ENCODE assay signal across 8 cellular contexts in the genomic region with DNA sequence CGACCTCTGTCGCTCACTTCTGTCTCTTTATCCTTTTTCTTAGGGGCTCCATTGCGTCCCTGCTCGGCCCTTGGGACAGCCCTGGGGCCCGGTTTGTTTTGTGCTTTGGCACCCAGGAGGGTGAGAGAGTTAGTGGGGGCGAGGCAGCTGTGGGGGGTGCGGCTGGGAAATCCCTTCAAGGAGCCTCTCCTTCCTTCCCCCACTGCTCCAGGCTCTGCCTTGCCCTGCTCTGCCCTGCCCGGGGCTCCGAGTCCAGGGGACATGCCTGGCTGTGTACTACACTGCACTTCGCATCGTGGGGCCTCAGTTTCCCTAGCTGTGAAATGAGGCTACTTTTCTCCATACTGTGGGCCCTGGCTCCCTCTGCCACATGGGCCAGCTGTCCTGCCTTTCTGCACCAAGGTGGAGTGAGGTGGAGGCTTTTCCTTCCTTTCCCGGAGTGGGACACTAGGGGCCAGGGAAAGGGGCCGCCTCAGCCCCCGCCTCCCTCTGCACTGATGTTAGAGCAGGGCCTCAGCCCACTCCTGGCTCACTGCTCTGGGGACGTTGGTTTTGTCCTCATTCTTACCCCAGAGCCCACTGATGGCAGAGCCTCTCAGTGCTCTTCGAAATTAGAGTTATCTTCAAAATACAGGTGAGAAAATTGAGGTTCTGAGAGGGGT. TPM values are rescaled to one million over a fixed set of nuclear protein-coding genes. Genes with fewer than 3 reads are reported as not detected.
DNase-seq lines count a peak whose midpoint lies in the region; ATAC-seq and TF ChIP-seq lines count a peak whose summit lies in the region.

No MANE protein-coding gene starts in this region.

- peak overlapping the region in 7 of 12 donors; percentile 15 to 65 (median 52) for H3K27ac ChIP-seq in heart left ventricle
- H3K27ac ChIP-seq in mammary epithelial cell (ENCODE audit: insufficient read depth, low read depth, low read length), result peak overlapping the region; percentile 43
- peak overlapping the region; percentile 45 for H3K27ac ChIP-seq in mesodermal cell (ENCODE audit: low read depth, low read length, severe bottlenecking)
- H3K27ac ChIP-seq in uterus, result peak overlapping the region; percentile 72 to 82

- H3K79me2 ChIP-seq in mammary epithelial cell (ENCODE audit: insufficient read depth, low read length), result peaks cover 56% of the 10 kb centered on the region

- dilution Hi-C loops in mammary epithelial cell (cut with HindIII; ENCODE audit: low sequenced_read_pairs), result loop anchor here (5.0 kb wide), 1 partner anchor 89 kb away; no protein-coding TSS in a partner anchor

- H3K4me3 ChIP-seq in heart left ventricle, result peak overlapping the region; percentile 33 to 91 (median 66)
- H3K4me3 ChIP-seq in mammary epithelial cell (replicated peaks in 1 of 3; ENCODE audit: insufficient read depth in 1 of 3, low read depth in 2 of 3, low read length in 3 of 3), result peak overlapping the region; percentile 76 to 80 (median 77)
- H3K4me3 ChIP-seq in mesodermal cell (ENCODE audit: extremely low read depth, insufficient read depth, low read length, poor library complexity, severe bottlenecking), result peak overlapping the region; percentile 85
- H3K4me3 ChIP-seq in uterus, result peak overlapping the region; percentile 53

- H3K27me3 ChIP-seq in heart left ventricle (no peaks in the 10 kb centered on the region), mammary epithelial cell (ENCODE audit: insufficient read depth, low read length) (no peaks in the 10 kb centered on the region), uterus (no peaks in the 10 kb centered on the region)

- no TSS peak for BruUV-seq in mammary epithelial cell (replicated peaks; lab: Mats Ljungman, UMichigan)

- peaks cover 0 to 25% (median 15%) of the 10 kb centered on the region in 12 donors for H3K4me1 ChIP-seq in heart left ventricle
- peaks cover 14% of the 10 kb centered on the region for H3K4me1 ChIP-seq in mammary epithelial cell (ENCODE audit: insufficient read depth, low read length)
- H3K4me1 ChIP-seq in mesodermal cell (ENCODE audit: control insufficient read depth, insufficient read depth, low read length, poor library complexity, severe bottlenecking), result peaks cover 32% of the 10 kb centered on the region
- peaks cover 0 to 8% of the 10 kb centered on the region in 2 donors for H3K4me1 ChIP-seq in uterus

- TF ChIP-seq POLR2A in heart left ventricle (IDR thresholded peaks at IDR 0.05) (no peak), uterus (IDR thresholded peaks at IDR 0.05) (no peak)

- ATAC-seq in heart left ventricle (no peak), left ventricle myocardium superior (no peak)

- in situ Hi-C loops in mammary epithelial cell (cut with MboI; ENCODE audit: low sequenced_read_pairs in 2 of 2), result no loop called here

- intact Hi-C loops in heart left ventricle (cut with DNase I), result loop anchor here in 2 of 10 donors (10.0 kb wide), 1 partner anchor 88 kb away; a partner anchor contains a TSS
- intact Hi-C loops in left ventricle myocardium superior (cut with micrococcal nuclease), result no loop called here
- intact Hi-C loops in mammary epithelial cell (cut with micrococcal nuclease), result no loop called here
- intact Hi-C loops in uterus (cut with DNase I; ENCODE audit: low total_unique reads), result no loop called here

- TF ChIP-seq CTCF in heart left ventricle (IDR thresholded peaks at IDR 0.05) (no peak), mammary epithelial cell (conservative IDR thresholded peaks at IDR 0.05 in 1 of 2, IDR thresholded peaks at IDR 0.05 in 1 of 2; ENCODE audit: extremely low read depth in 1 of 2, insufficient read depth in 1 of 2, low read depth in 1 of 2, low read length in 2 of 2) (no peak), uterus (IDR thresholded peaks at IDR 0.05) (no peak)

- H2AFZ ChIP-seq in mammary epithelial cell (ENCODE audit: low read depth, low read length), result peak overlapping the region; percentile 77

- H3K36me3 ChIP-seq in heart left ventricle (no peaks in the 10 kb centered on the region), mammary epithelial cell (ENCODE audit: insufficient read depth, low read length) (no peaks in the 10 kb centered on the region), mesodermal cell (ENCODE audit: control insufficient read depth, insufficient read depth, low read length) (peaks cover 11% of the 10 kb centered on the region), uterus (no peaks in the 10 kb centered on the region)

- peak overlapping the region; percentile 98 for H3K4me2 ChIP-seq in mammary epithelial cell (ENCODE audit: insufficient read depth, low read depth, low read length)

- DNase-seq in heart left ventricle (no peak), left ventricle myocardium superior (no peak), mammary epithelial cell (no peak), uterus (peak in 1 of 2 donors; percentile 39), HEK293T (ENCODE audit: extremely low spot score) (no peak), HT-29 (ENCODE audit: low spot score) (no peak), 8988T (no peak)

- H3K9ac ChIP-seq in mammary epithelial cell (ENCODE audit: insufficient read depth, low read length), result peak overlapping the region; percentile 76

- WGBS in heart left ventricle, 4 donors, result 13 to 30% (median 27%) methylated on average over 11 to 16 of the region's 16 CpGs
- 30% methylated on average over 10 of the region's 16 CpGs for WGBS in mammary epithelial cell (ENCODE audit: low coverage, missing lambda C conversion rate)
- WGBS in mesodermal cell (ENCODE audit: insufficient coverage in 2 of 2), 2 experiments, result 43 to 44% methylated on average over 10 of the region's 16 CpGs

- CTCF ChIA-PET in mammary epithelial cell (lab: Charles Lee; ENCODE audit: low non-redundant PET), result no interaction called here
- CTCF ChIA-PET in HEK293T (lab: Yijun Ruan, JAX), result no interaction called here

- H3K9me3 ChIP-seq in heart left ventricle (no peaks in the 10 kb centered on the region), mammary epithelial cell (replicated peaks; ENCODE audit: insufficient read depth, low read length) (no peaks in the 10 kb centered on the region), mesodermal cell (ENCODE audit: control insufficient read depth, low read length) (no peaks in the 10 kb centered on the region), uterus (no peaks in the 10 kb centered on the region)

- POLR2A ChIA-PET in HEK293T (lab: Yijun Ruan, JAX), result interaction anchor here (0.9 kb wide), 1 partner anchor 29 kb away, joined by 3 read pairs; no protein-coding TSS in a partner anchor

- H4K20me1 ChIP-seq in mammary epithelial cell (ENCODE audit: insufficient read depth, low read length), result peaks cover 3% of the 10 kb centered on the region

TF ChIP-seq in HEK293T, 16 proteins besides CTCF, POLR2A, EP300 and RAD21:
- no peak for TF ChIP-seq SUZ12 (IDR thresholded peaks at IDR 0.05)

RNA-seq across cellular contexts. Expression of a gene that starts 1.0 kb away (rescaled TPM):
- total RNA-seq in heart left ventricle, result 10 to 100 TPM in 5 of 9 donors, 1 to 10 TPM in 4; 6.8 to 20.7 (median 10.8) TPM
- polyA plus RNA-seq in heart left ventricle, result 1 to 10 TPM; 5.3 to 8.9 TPM
- total RNA-seq in left ventricle myocardium superior, result 9.0 TPM
- 10 to 100 TPM; 35.2 to 50.0 TPM for total RNA-seq in mammary epithelial cell
- polyA plus RNA-seq in mammary epithelial cell, result 37.6 TPM
- polyA minus RNA-seq in mammary epithelial cell, result 20.3 TPM
- polyA plus RNA-seq in mesodermal cell (2013, experiment 1 of 2), result 64.1 TPM
- 52.4 TPM for polyA plus RNA-seq in mesodermal cell (2013, experiment 2 of 2)
- total RNA-seq in uterus, result 10 to 100 TPM in 3 of 4 donors, 1 to 10 TPM in 1; 7.6 to 72.0 (median 23.1) TPM
- 33.2 and 35.0 TPM in 2 replicates for total RNA-seq in HT-29 (2014; rRNA removed; shearing (Covaris generic))

RNA-seq across cellular contexts. Expression of a gene that starts 32.1 kb away (rescaled TPM):
- total RNA-seq in heart left ventricle (100 to 1,000 TPM; 218 to 535 (median 307) TPM), left ventricle myocardium superior (292 TPM), mammary epithelial cell (100 to 1,000 TPM; 301 to 439 TPM), uterus (100 to 1,000 TPM in 3 of 4 donors, 10 to 100 TPM in 1; 93.0 to 307 (median 144) TPM)
- polyA plus RNA-seq in heart left ventricle (100 to 1,000 TPM; 321 to 364 TPM), mammary epithelial cell (412 TPM)
- polyA minus RNA-seq in mammary epithelial cell, result 417 TPM
- polyA plus RNA-seq in mesodermal cell (2013, experiment 1 of 2), result 259 TPM
- polyA plus RNA-seq in mesodermal cell (2013, experiment 2 of 2), result 229 TPM
- 265 and 291 TPM in 2 replicates for total RNA-seq in HT-29 (2014; rRNA removed; shearing (Covaris generic))

RNA-seq across cellular contexts. Expression of a gene that starts 34.0 kb away (rescaled TPM):
- total RNA-seq in heart left ventricle, result 10 to 100 TPM; 23.2 to 46.9 (median 26.7) TPM
- 10 to 100 TPM; 18.8 to 27.4 TPM for polyA plus RNA-seq in heart left ventricle
- 32.2 TPM for total RNA-seq in left ventricle myocardium superior
- total RNA-seq in mammary epithelial cell, result 10 to 100 TPM; 11.9 to 56.3 TPM
- 7.7 TPM for polyA plus RNA-seq in mammary epithelial cell
- polyA minus RNA-seq in mammary epithelial cell, result 27.9 TPM
- 9.3 TPM for polyA plus RNA-seq in mesodermal cell (2013, experiment 1 of 2)
- 7.2 TPM for polyA plus RNA-seq in mesodermal cell (2013, experiment 2 of 2)
- 10 to 100 TPM; 12.8 to 34.5 (median 18.1) TPM for total RNA-seq in uterus
- 23.4 and 26.8 TPM in 2 replicates for total RNA-seq in HT-29 (2014; rRNA removed; shearing (Covaris generic))

RNA-seq across cellular contexts. Expression of a gene that starts 42.8 kb away (rescaled TPM):
- total RNA-seq in heart left ventricle (100 to 1,000 TPM; 147 to 233 (median 198) TPM), left ventricle myocardium superior (197 TPM), mammary epithelial cell (100 to 1,000 TPM in 1 of 2 donors, 10 to 100 TPM in 1; 87.7 to 118 TPM), uterus (100 to 1,000 TPM in 2 of 4 donors, 10 to 100 TPM in 2; 66.5 to 136 (median 98.5) TPM)
- polyA plus RNA-seq in heart left ventricle (100 to 1,000 TPM in 1 of 2 donors, 10 to 100 TPM in 1; 89.2 to 122 TPM), mammary epithelial cell (79.1 TPM)
- polyA minus RNA-seq in mammary epithelial cell, result 150 TPM
- polyA plus RNA-seq in mesodermal cell (2013, experiment 1 of 2), result 43.3 TPM
- polyA plus RNA-seq in mesodermal cell (2013, experiment 2 of 2), result 39.0 TPM
- 74.4 and 75.8 TPM in 2 replicates for total RNA-seq in HT-29 (2014; rRNA removed; shearing (Covaris generic))
